ENCODE assay signal across 9 cellular contexts in the genomic region with DNA sequence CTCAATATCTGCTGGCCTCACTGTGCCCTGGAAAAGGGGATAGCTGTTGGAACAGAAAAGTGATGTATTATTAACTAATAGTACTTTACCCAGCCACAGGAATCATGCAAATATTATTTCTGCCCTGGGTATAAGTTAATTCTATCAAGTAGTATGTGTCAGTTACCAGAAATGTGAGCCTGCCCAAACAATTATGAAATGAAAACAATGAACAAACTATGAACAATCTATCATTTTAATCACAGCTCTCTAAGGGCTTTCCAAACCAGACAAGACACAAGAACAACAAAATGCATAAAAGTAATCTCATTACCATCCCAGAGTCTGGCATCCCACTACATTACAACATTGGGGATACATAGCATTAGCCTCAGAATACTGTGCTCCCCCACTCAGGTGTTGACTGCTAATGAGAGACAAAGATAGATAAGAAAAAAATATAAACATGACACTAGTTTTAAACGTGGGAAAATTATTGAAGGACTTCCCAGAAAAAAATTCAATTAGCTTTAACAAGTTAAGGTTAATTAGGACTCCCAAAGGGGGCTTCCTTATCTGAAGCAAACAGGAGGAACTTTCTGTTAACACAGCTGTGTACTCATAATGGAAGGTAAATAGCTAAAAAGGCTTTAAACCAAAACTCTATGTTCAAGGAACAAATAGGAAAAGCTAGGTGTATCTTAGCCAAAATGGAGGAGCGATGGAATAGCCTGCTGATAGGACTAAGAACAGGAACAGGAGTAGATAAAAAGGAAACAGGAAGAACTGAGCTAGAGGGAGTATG. TPM values are rescaled to one million over a fixed set of nuclear protein-coding genes. Genes with fewer than 3 reads are reported as not detected.
DNase-seq lines count a peak whose midpoint lies in the region; ATAC-seq, FAIRE-seq and TF ChIP-seq lines count a peak whose summit lies in the region.
"Had no signal": no experiment of that assay in that cellular context is flagged by ENCODE, and none has a peak within 500 bp of the region (broad histone marks: within the 10 kb centered on the region; RNA-seq: fewer than 3 reads in every experiment).

No MANE protein-coding gene starts in this region.

- H3K9me3 ChIP-seq in Caco-2 (no peaks in the 10 kb centered on the region), GM12878 (replicated peaks; ENCODE audit: control insufficient read depth, insufficient read depth, low read length) (no peaks in the 10 kb centered on the region), kidney (ENCODE audit: control insufficient read depth in 1 of 2, low read length in 2 of 2) (no peaks in the 10 kb centered on the region)

- intact Hi-C loops in Caco-2 (cut with micrococcal nuclease; ENCODE audit: unreplicated experiment) (loop anchor here (2.0 kb wide), 1 partner anchor 249 kb away; a partner anchor contains a TSS), GM12878 (cut with micrococcal nuclease; ENCODE audit: unreplicated experiment) (loop anchor here (5.0 kb wide), 1 partner anchor 43 kb away; a partner anchor contains a TSS), kidney (cut with DNase I) (no loop called here)

- H3K4me1 ChIP-seq in Caco-2 (0 out of 2 replicates have a peak, but pooled peaks cover 11% of the 10 kb centered on the region), GM12878 (ENCODE audit: control insufficient read depth, insufficient read depth, low read length) (peaks cover 8% of the 10 kb centered on the region; the same call in 1 of the 2 replicates), kidney (ENCODE audit: control insufficient read depth in 1 of 2, insufficient read depth in 1 of 2, low read depth in 1 of 2, low read length in 2 of 2) (peaks cover 9 to 17% of the 10 kb centered on the region in 2 donors)

- peak overlapping the region; percentile 48; the same call in 1 of the 2 replicates for H3K4me2 ChIP-seq in GM12878 (ENCODE audit: control insufficient read depth, insufficient read depth)

- no peaks in the 10 kb centered on the region for H4K20me1 ChIP-seq in GM12878 (ENCODE audit: control insufficient read depth, insufficient read depth)

- H3K79me2 ChIP-seq in GM12878 (ENCODE audit: control insufficient read depth, insufficient read depth, low read length) = peaks cover 57% of the 10 kb centered on the region

- in situ Hi-C loops in GM12878 (cut with MboI) = no loop called here

- no peaks in the 10 kb centered on the region for H3K9me3 Mint-ChIP-seq in Caco-2 (ENCODE audit: unreplicated experiment)
- H3K9me3 Mint-ChIP-seq in IgD-negative memory B cell = no peaks in the 10 kb centered on the region
- H3K9me3 Mint-ChIP-seq in nephron = no peaks in the 10 kb centered on the region

- no peak for DNase-seq in Caco-2
- DNase-seq in GM12878 (ENCODE audit: low read depth, low spot score) = no peak
- DNase-seq in GM12891 (ENCODE audit: insufficient read length, low spot score) = no peak
- DNase-seq in NCI-H510A (lab: John Stamatoyannopoulos, UW) = no peak
- no peak for DNase-seq in kidney
- DNase-seq: mesendoderm, NCI-H1436 had no signal

- peak overlapping the region; percentile 56 for H3K27ac Mint-ChIP-seq in Caco-2 (ENCODE audit: unreplicated experiment)
- peak overlapping the region in 1 of 3 donors; percentile 38 for H3K27ac Mint-ChIP-seq in IgD-negative memory B cell
- peak overlapping the region; percentile 64 to 98 (median 81) for H3K27ac Mint-ChIP-seq in nephron

- TF ChIP-seq CTCF in Caco-2 (IDR thresholded peaks at IDR 0.05; ENCODE audit: insufficient read depth in 1 of 2, low read depth in 1 of 2, low read length in 1 of 2, severe bottlenecking in 1 of 2, unreplicated experiment in 1 of 2) (no peak), GM12878 (IDR thresholded peaks at IDR 0.05 in 2 of 3, conservative IDR thresholded peaks at IDR 0.05 in 1 of 3; ENCODE audit: control insufficient read depth in 2 of 3, extremely low read depth in 1 of 3, insufficient read depth in 1 of 3, low read depth in 3 of 3, low read length in 3 of 3) (no peak), nephron (IDR thresholded peaks at IDR 0.05; ENCODE audit: unreplicated experiment in 3 of 3) (no peak), kidney (IDR thresholded peaks at IDR 0.05; ENCODE audit: borderline replicate concordance, extremely low read depth, insufficient read depth) (no peak)

- H3K36me3 Mint-ChIP-seq in Caco-2 (ENCODE audit: insufficient read depth, unreplicated experiment) (peaks cover 18% of the 10 kb centered on the region), IgD-negative memory B cell (peaks cover 1% of the 10 kb centered on the region), nephron (ENCODE audit: low read depth) (peaks cover 20% of the 10 kb centered on the region)

- H3K9ac ChIP-seq in GM12878 (ENCODE audit: control insufficient read depth, insufficient read depth, low read length) (peak overlapping the region; percentile 26; the same call in 1 of the 2 replicates), kidney (ENCODE audit: low read length in 2 of 2) (no peak overlapping the region)

- CTCF ChIA-PET in Caco-2 (lab: Charles Lee) = interaction anchor here (1.9 to 2.4 kb wide), 2 partner anchors 21 to 138 kb away, joined by 6 to 17 read pairs; no protein-coding TSS in a partner anchor
- CTCF ChIA-PET in GM12878 (lab: Yijun Ruan, JAX) = interaction anchor here (0.7 to 3.5 kb wide), 10 partner anchors 9 to 918 kb away, joined by 3 to 43 read pairs (median 6); no protein-coding TSS in a partner anchor

- WGBS in GM12878 (ENCODE audit: insufficient coverage, insufficient replicate concordance, low lambda C conversion rate, missing lambda C conversion rate) = 53% methylated on average over 2 of the region's 2 CpGs

- BruUV-seq in Caco-2 (replicated peaks; lab: Mats Ljungman, UMichigan) (no TSS peak), GM12878 (replicated peaks; lab: Mats Ljungman, UMichigan) (TSS peak; percentile 20)

- no peaks in the 10 kb centered on the region for H3K36me3 ChIP-seq in Caco-2 (ENCODE audit: control insufficient read depth, insufficient read depth, low read length)
- peaks cover 0 to 14% of the 10 kb centered on the region in 2 experiments; a peak in 2 of 4 replicates for H3K36me3 ChIP-seq in GM12878 (ENCODE audit: control insufficient read depth in 2 of 2, insufficient read depth in 2 of 2, low read length in 1 of 2)
- peaks cover 6 to 8% of the 10 kb centered on the region in 2 donors for H3K36me3 ChIP-seq in kidney (ENCODE audit: control insufficient read depth in 1 of 2, insufficient read depth in 2 of 2, low read length in 2 of 2)

- H3K4me1 Mint-ChIP-seq in Caco-2 (ENCODE audit: low read depth, unreplicated experiment) (peaks cover 12% of the 10 kb centered on the region), IgD-negative memory B cell (peaks cover 27 to 49% (median 35%) of the 10 kb centered on the region in 3 donors), nephron (peaks cover 27% of the 10 kb centered on the region)

- H3K27ac ChIP-seq in GM12878 (ENCODE audit: control insufficient read depth, insufficient read depth) = peak overlapping the region; percentile 33; the same call in 1 of the 2 replicates
- H3K27ac ChIP-seq in kidney (ENCODE audit: low read depth in 2 of 2, low read length in 2 of 2) = no peak overlapping the region

- POLR2A ChIA-PET in Caco-2 (lab: Charles Lee) (no interaction called here), GM12878 (lab: Charles Lee) (interaction anchor here (0.5 kb wide), 1 partner anchor 39 kb away, joined by 3 read pairs; no protein-coding TSS in a partner anchor)

- no peaks in the 10 kb centered on the region for H3K27me3 ChIP-seq in Caco-2 (replicated peaks; ENCODE audit: control insufficient read depth, insufficient read depth, low read length)
- H3K27me3 ChIP-seq in GM12878 (replicated peaks in 1 of 2; ENCODE audit: control insufficient read depth in 2 of 2, insufficient read depth in 2 of 2, low read length in 1 of 2) = no peaks in the 10 kb centered on the region

- no peak for FAIRE-seq in GM12878 (lab: Jason Lieb, UNC)
- FAIRE-seq in GM12891 (lab: Jason Lieb, UNC) = no peak
- FAIRE-seq in kidney (lab: Jason Lieb, UNC) = no peak

- TF ChIP-seq POLR2A in GM12878 (IDR thresholded peaks at IDR 0.05; ENCODE audit: low read depth, low read length) = no peak
- no peak for TF ChIP-seq POLR2A in GM12891 (IDR thresholded peaks at IDR 0.05; ENCODE audit: low read depth, low read length)

- ATAC-seq in GM12878 = no peak

- SMC1A ChIA-PET in GM12878 (lab: Charles Lee; ENCODE audit: uncharacterized antibody, unreplicated experiment) = interaction anchor here (1.3 to 5.3 kb wide), 3 partner anchors 10 to 19 kb away, joined by 3 to 40 read pairs (median 11); no protein-coding TSS in a partner anchor

- H2AFZ ChIP-seq in GM12878 (ENCODE audit: control insufficient read depth, low read depth, low read length) = no peak overlapping the region

- RAD21 ChIA-PET in GM12878 (lab: Charles Lee; ENCODE audit: unreplicated experiment) = interaction anchor here (0.6 to 2.5 kb wide), 3 partner anchors 20 to 441 kb away, joined by 3 to 16 read pairs (median 3); no protein-coding TSS in a partner anchor

- H3K27me3 Mint-ChIP-seq in Caco-2 (ENCODE audit: insufficient read depth, unreplicated experiment) (no peaks in the 10 kb centered on the region), IgD-negative memory B cell (no peaks in the 10 kb centered on the region), nephron (ENCODE audit: low read depth) (peaks cover under 1% of the 10 kb centered on the region)

- H3K4me3 ChIP-seq in Caco-2 (ENCODE audit: low read depth, low read length) = no peak overlapping the region
- peak overlapping the region; percentile 27; the same call in 1 of the 2 replicates for H3K4me3 ChIP-seq in GM12878
- H3K4me3 ChIP-seq in kidney (ENCODE audit: low read length in 2 of 2) = no peak overlapping the region

- TF ChIP-seq RAD21 in GM12878 (IDR thresholded peaks at IDR 0.05; ENCODE audit: insufficient read depth, low read depth, low read length) = no peak

- TF ChIP-seq EP300 in GM12878 (IDR thresholded peaks at IDR 0.05; ENCODE audit: borderline replicate concordance in 1 of 2, control insufficient read depth in 1 of 2, low read depth in 2 of 2, low read length in 2 of 2) = no peak

- H3K4me3 Mint-ChIP-seq in Caco-2 (ENCODE audit: unreplicated experiment) (peak overlapping the region; percentile 89), IgD-negative memory B cell (peak overlapping the region; percentile 56 to 96 (median 78)), nephron (peak overlapping the region; percentile 88 to 98 (median 91))

RNA-seq across cellular contexts. Expression of a gene that starts 3.3 kb away (rescaled TPM):
- total RNA-seq in Caco-2 (2022) (34.8 and 36.8 TPM in 2 replicates), GM12878 (2014; rRNA removed) (9.8 and 13.2 TPM in 2 replicates), GM12878 (2014; rRNA removed; fragmentation: Illumina TruSeq; extraction: Trizol) (15.9 and 17.4 TPM in 2 replicates), GM12878 (2021) (30.1 and 31.1 TPM in 2 replicates), kidney (51.0 TPM)
- polyA plus RNA-seq in IgD-negative memory B cell (57.9 TPM), GM12878 (2011; rRNA removed) (32.0 and 38.1 TPM in 2 replicates), GM12878 (2014; fragmentation: Illumina TruSeq; extraction: Trizol) (26.8 and 29.4 TPM in 2 replicates), GM12878 (2014; fragmentation: Nextera tagmentation; extraction: Ambion mirVana) (1 to 10 TPM; 6.8 to 7.1 TPM), GM12878 (2014; rRNA removed) (24.0 and 24.8 TPM in 2 replicates), GM12878 (2016; fragmentation: Nextera tagmentation; extraction: Ambion mirVana) (10 to 100 TPM; 18.6 to 19.5 TPM), kidney (ENCODE audit: insufficient read depth, low read depth, low replicate concordance) (17.3 TPM)
- total RNA-seq in GM12878 (2013; cell fraction: nucleolus; rRNA removed) = 55.6 and 59.7 TPM in 2 replicates
- polyA plus RNA-seq in GM12878 (2011; ENCODE audit: low read depth) = 12.0 TPM
- 46.0 and 50.7 TPM in 2 replicates for polyA plus RNA-seq in GM12878 (2011; cell fraction: cytosol; rRNA removed)
- 81.3 and 94.9 TPM in 2 replicates for polyA plus RNA-seq in GM12878 (2011; cell fraction: nucleus; rRNA removed)
- 19.2 and 21.1 TPM in 2 replicates for polyA plus RNA-seq in GM12878 (2012)
- 31.4 and 42.5 TPM in 2 replicates for polyA minus RNA-seq in GM12878 (2011; rRNA and poly(A)+ RNA removed)
- 7.9 and 12.3 TPM in 2 replicates for polyA minus RNA-seq in GM12878 (2011; cell fraction: cytosol; rRNA and poly(A)+ RNA removed)
- polyA minus RNA-seq in GM12878 (2011; cell fraction: nucleus; rRNA and poly(A)+ RNA removed) = 29.7 and 55.8 TPM in 2 replicates
- polyA plus RNA-seq in GM12891 (2012; ENCODE audit: low read depth, missing spikeins) = 16.4 TPM

RNA-seq across cellular contexts. Expression of a gene that starts 41.6 kb away (rescaled TPM):
- 22.5 and 23.9 TPM in 2 replicates for total RNA-seq in Caco-2 (2022)
- 7.5 TPM for polyA plus RNA-seq in IgD-negative memory B cell
- total RNA-seq in GM12878 (2013; cell fraction: nucleolus; rRNA removed) = 11.9 and 20.6 TPM in 2 replicates
- 3.9 and 6.2 TPM in 2 replicates for total RNA-seq in GM12878 (2014; rRNA removed)
- total RNA-seq in GM12878 (2014; rRNA removed; fragmentation: Illumina TruSeq; extraction: Trizol) = 3.6 and 3.7 TPM in 2 replicates
- 5.8 and 6.2 TPM in 2 replicates for total RNA-seq in GM12878 (2021)
- polyA plus RNA-seq in GM12878 (2011; ENCODE audit: low read depth) = 3.7 TPM
- 12.4 and 13.3 TPM in 2 replicates for polyA plus RNA-seq in GM12878 (2011; rRNA removed)
- polyA plus RNA-seq in GM12878 (2011; cell fraction: cytosol; rRNA removed) = 7.2 TPM in 2 replicates
- polyA plus RNA-seq in GM12878 (2011; cell fraction: nucleus; rRNA removed) = 11.5 and 18.5 TPM in 2 replicates
- polyA plus RNA-seq in GM12878 (2012) = 4.4 and 5.0 TPM in 2 replicates
- polyA plus RNA-seq in GM12878 (2014; fragmentation: Illumina TruSeq; extraction: Trizol) = 4.7 and 5.9 TPM in 2 replicates
- polyA plus RNA-seq in GM12878 (2014; fragmentation: Nextera tagmentation; extraction: Ambion mirVana) = 1 to 10 TPM; 1.0 to 1.3 TPM
- polyA plus RNA-seq in GM12878 (2014; rRNA removed) = 4.0 and 4.5 TPM in 2 replicates
- 1 to 10 TPM; 6.1 to 6.7 TPM for polyA plus RNA-seq in GM12878 (2016; fragmentation: Nextera tagmentation; extraction: Ambion mirVana)
- polyA minus RNA-seq in GM12878 (2011; rRNA and poly(A)+ RNA removed) = 9.7 and 11.3 TPM in 2 replicates
- polyA minus RNA-seq in GM12878 (2011; cell fraction: cytosol; rRNA and poly(A)+ RNA removed) = 3.4 and 3.6 TPM in 2 replicates
- polyA minus RNA-seq in GM12878 (2011; cell fraction: nucleus; rRNA and poly(A)+ RNA removed) = 3.9 and 5.0 TPM in 2 replicates
- 4.3 TPM for polyA plus RNA-seq in GM12891 (2012; ENCODE audit: low read depth, missing spikeins)
- 24.5 TPM for total RNA-seq in kidney
- 13.7 TPM for polyA plus RNA-seq in kidney (ENCODE audit: insufficient read depth, low read depth, low replicate concordance)
